27 cellular contexts compared by ENCODE assay signal in genomic region chr2:29562896-29563295, GRCh38.
DNase-seq lines count a peak whose midpoint lies in the region; ATAC-seq and TF ChIP-seq lines count a peak whose summit lies in the region.
"Had no signal": no experiment of that assay in that cellular context is flagged by ENCODE, and none has a peak within 500 bp of the region (broad histone marks: within the 10 kb centered on the region; RNA-seq: fewer than 3 reads in every experiment).

No MANE protein-coding gene starts in this region.

- WGBS in upper lobe of left lung, 2 donors, result 77 to 87% methylated on average over 2 of the region's 2 CpGs

- no peak for TF ChIP-seq EP300 in upper lobe of left lung (IDR thresholded peaks at IDR 0.05)

- no peaks in the 10 kb centered on the region for H3K36me3 ChIP-seq in upper lobe of left lung
- H3K36me3 ChIP-seq: left lung had no signal

- ATAC-seq in GM21529 (IDR thresholded peaks at IDR 0.05; ENCODE audit: unreplicated experiment) (no peak), upper lobe of left lung (ENCODE audit: low FRiP score in 2 of 2) (no peak)
- ATAC-seq: body of pancreas; left lung; naive thymus-derived CD4-positive, alpha-beta T cell; PC-3; psoas muscle had no signal

- H3K9me3 ChIP-seq in upper lobe of left lung, result no peaks in the 10 kb centered on the region
- H3K9me3 ChIP-seq: body of pancreas, left lung, psoas muscle had no signal

- TF ChIP-seq CTCF in upper lobe of left lung (IDR thresholded peaks at IDR 0.05), result no peak

- TF ChIP-seq POLR2A in upper lobe of left lung (IDR thresholded peaks at IDR 0.05), result no peak

- H3K27ac ChIP-seq in upper lobe of left lung, result no peak overlapping the region
- H3K27ac ChIP-seq: body of pancreas, left lung, psoas muscle, VCaP had no signal

- H3K27me3 ChIP-seq in upper lobe of left lung, result no peaks in the 10 kb centered on the region
- H3K27me3 ChIP-seq: body of pancreas, left lung had no signal

- no peak overlapping the region for H3K4me3 ChIP-seq in upper lobe of left lung
- H3K4me3 ChIP-seq: body of pancreas, left lung, psoas muscle had no signal

- DNase-seq in NCI-H2029 (lab: John Stamatoyannopoulos, UW) (peak; percentile 5), NCI-H2029 treated with DMSO at 0.1 percent for 48 hours (lab: John Stamatoyannopoulos, UW) (no peak), M059J (ENCODE audit: low read depth) (peak; percentile 44), NCI-H82 treated with DMSO at 0.1 percent for 48 hours (lab: John Stamatoyannopoulos, UW; ENCODE audit: unreplicated experiment) (peak; percentile 25), myocyte (ENCODE audit: low read depth) (peak; percentile 69), RPMI8226 (no peak), upper lobe of left lung (no peak)
- DNase-seq: activated CD4-positive, alpha-beta T cell treated with anti-CD3 and anti-CD28 coated beads for 4 hours; activated gamma-delta T cell; activated T-cell treated with anti-CD3 and anti-CD28 coated beads, Interleukin-2, amount 50 U/mL, for 24 hours; body of pancreas; CD4-positive, CD25-positive, alpha-beta regulatory T cell; GDM1; left lung; MV-4-11; naive thymus-derived CD4-positive, alpha-beta T cell; NCI-H2081 treated with DMSO at 0.1 percent for 48 hours; NK-92 treated with Interleukin-12 subunit alpha and Interleukin-12 subunit beta, amount 100 ng/mL, for 24 hours; nucleus accumbens; PC-3; psoas muscle; Right ventricle myocardium superior; stimulated activated CD4-positive, alpha-beta T cell treated with anti-CD3 and anti-CD28 coated beads, Interleukin-15, amount 100 ng/mL, for 24 hours; stimulated activated naive CD4-positive, alpha-beta T cell; T-helper 9 cell had no signal

- no peaks in the 10 kb centered on the region for H3K4me1 ChIP-seq in upper lobe of left lung
- H3K4me1 ChIP-seq: body of pancreas, left lung, psoas muscle had no signal

Comparison
In these comparisons a context has a peak if more than half of its experiments do, and no peak if none do; other contexts are left out.
1. DNase-seq: peak in NCI-H2029 (single experiment), M059J (single experiment), NCI-H82 treated with DMSO at 0.1 percent for 48 hours (single experiment) and myocyte (single experiment); none in NCI-H2029 treated with DMSO at 0.1 percent for 48 hours (single experiment), RPMI8226 (single experiment) and upper lobe of left lung (0 of 2).